8 cellular contexts compared by ENCODE assay signal in genomic region chr5:132867046-132867451, GRCh38. TPM values are rescaled to one million over a fixed set of nuclear protein-coding genes. Genes with fewer than 3 reads are reported as not detected.
DNase-seq lines count a peak whose midpoint lies in the region; ATAC-seq and TF ChIP-seq lines count a peak whose summit lies in the region.

No MANE protein-coding gene starts in this region.

- H3K4me3 ChIP-seq in DOHH2 (ENCODE audit: low read length), result peak overlapping the region; percentile 91
- peak overlapping the region; percentile 79 for H3K4me3 ChIP-seq in lower leg skin (ENCODE audit: low read depth, poor library complexity, severe bottlenecking)
- peak overlapping the region; percentile 73 to 85 for H3K4me3 ChIP-seq in uterus

- H3K4me2 ChIP-seq in DOHH2 (ENCODE audit: low read length), result peak overlapping the region; percentile 85

- peaks cover 31% of the 10 kb centered on the region for H3K79me2 ChIP-seq in DOHH2 (ENCODE audit: control insufficient read depth, low read length)

- H3K36me3 ChIP-seq in DOHH2 (ENCODE audit: control insufficient read depth, low read length) (peaks cover 49% of the 10 kb centered on the region), uterus (no peaks in the 10 kb centered on the region)

- no peak for DNase-seq in lower leg skin (ENCODE audit: low spot score in 2 of 2)
- DNase-seq in uterus, result no peak
- no peak for DNase-seq in DMS79 treated with DMSO at 0.1 percent for 48 hours (lab: John Stamatoyannopoulos, UW)
- DNase-seq in sciatic nerve (ENCODE audit: low spot score), result no peak
- no peak for DNase-seq in DMS153 treated with DMSO at 0.1 percent for 48 hours (lab: John Stamatoyannopoulos, UW; ENCODE audit: unreplicated experiment)

- intact Hi-C loops in lower leg skin (cut with DNase I; ENCODE audit: low total_unique reads), result no loop called here
- intact Hi-C loops in uterus (cut with DNase I; ENCODE audit: low total_unique reads), result no loop called here
- intact Hi-C loops in sciatic nerve (cut with DNase I), result no loop called here

- TF ChIP-seq CTCF in DOHH2 (IDR thresholded peaks at IDR 0.05; ENCODE audit: low read depth, low read length, poor library complexity, severe bottlenecking) (no peak), lower leg skin (IDR thresholded peaks at IDR 0.05) (no peak), uterus (IDR thresholded peaks at IDR 0.05) (no peak)

- no peaks in the 10 kb centered on the region for H3K9me3 ChIP-seq in DOHH2 (ENCODE audit: control insufficient read depth, insufficient read depth, low read length)
- no peaks in the 10 kb centered on the region for H3K9me3 ChIP-seq in uterus

- H3F3A ChIP-seq in DOHH2 (ENCODE audit: control insufficient read depth, insufficient read depth), result peaks cover 8% of the 10 kb centered on the region

- 0 to 4% (median 2%) methylated on average over 12 to 13 of the region's 13 CpGs for WGBS in adipose tissue, 3 donors
- WGBS in lower leg skin, 2 donors, result 0 to 2% methylated on average over 11 to 13 of the region's 13 CpGs

- 0 out of 2 replicates have a peak, but pooled peaks cover 6% of the 10 kb centered on the region for H4K20me1 ChIP-seq in DOHH2 (ENCODE audit: control insufficient read depth, insufficient read depth, low read depth, low read length)

- ATAC-seq in HG02885 (IDR thresholded peaks at IDR 0.05; ENCODE audit: poor library complexity, unreplicated experiment) (peak; percentile 15), sciatic nerve (no peak)

- no peaks in the 10 kb centered on the region for H3K9me2 ChIP-seq in DOHH2 (replicated peaks; ENCODE audit: control insufficient read depth, low read length)

- H3K4me1 ChIP-seq in DOHH2 (ENCODE audit: control insufficient read depth, low read length), result peaks cover 16% of the 10 kb centered on the region
- H3K4me1 ChIP-seq in uterus, result no peaks in the 10 kb centered on the region

- TF ChIP-seq POLR2A in lower leg skin (IDR thresholded peaks at IDR 0.05), result no peak
- no peak for TF ChIP-seq POLR2A in uterus (IDR thresholded peaks at IDR 0.05)

- peak overlapping the region; percentile 30 for H3K27ac ChIP-seq in DOHH2 (ENCODE audit: low read depth, low read length)
- peak overlapping the region; percentile 36 for H3K27ac ChIP-seq in adipose tissue (ENCODE audit: low read depth, low read length)
- H3K27ac ChIP-seq in uterus, result peak overlapping the region; percentile 94 to 97

- H3K27me3 ChIP-seq in DOHH2 (ENCODE audit: control insufficient read depth, low read length) (0 out of 2 replicates have a peak, but pooled peaks cover 2% of the 10 kb centered on the region), uterus (no peaks in the 10 kb centered on the region)

RNA-seq across cellular contexts. Expression of gene UQCRQ, which starts 0.6 kb away (rescaled TPM):
- polyA plus RNA-seq in adipose tissue, result 100 to 1,000 TPM; 171 to 396 (median 301) TPM
- total RNA-seq in lower leg skin (100 to 1,000 TPM in 2 of 4 donors, 10 to 100 TPM in 2; 56.0 to 122 (median 88.0) TPM), uterus (100 to 1,000 TPM in 2 of 4 donors, 10 to 100 TPM in 2; 30.5 to 196 (median 115) TPM), sciatic nerve (187 TPM)

RNA-seq across cellular contexts. Expression of gene GDF9, which starts 0.8 kb away (rescaled TPM):
- under 1 TPM; 0.11 to 0.63 (median 0.31) TPM for polyA plus RNA-seq in adipose tissue
- total RNA-seq in lower leg skin (under 1 TPM; 0.17 to 0.44 (median 0.36) TPM), uterus (1 to 10 TPM in 1 of 4 donors, under 1 TPM in 2, not detected in 1; 0.18 to 1.8 (median 0.62) TPM), sciatic nerve (0.40 TPM)

RNA-seq across cellular contexts. Expression of gene LEAP2, which starts 6.4 kb away (rescaled TPM):
- 1 to 10 TPM in 1 of 3 donors, under 1 TPM in 2; 0.68 to 1.1 (median 0.70) TPM for polyA plus RNA-seq in adipose tissue
- total RNA-seq in lower leg skin (1 to 10 TPM in 2 of 4 donors, under 1 TPM in 1, not detected in 1; 0.84 to 2.0 (median 1.8) TPM), uterus (1 to 10 TPM in 2 of 4 donors, under 1 TPM in 1, not detected in 1; 0.88 to 3.4 (median 1.1) TPM), sciatic nerve (2.9 TPM)

RNA-seq across cellular contexts. Expression of gene SHROOM1, which starts 36.6 kb away (rescaled TPM):
- 10 to 100 TPM in 1 of 3 donors, 1 to 10 TPM in 2; 7.1 to 12.6 (median 8.3) TPM for polyA plus RNA-seq in adipose tissue
- total RNA-seq in lower leg skin (1 to 10 TPM; 1.2 to 3.8 (median 2.2) TPM), uterus (10 to 100 TPM in 3 of 4 donors, 1 to 10 TPM in 1; 5.0 to 28.0 (median 12.3) TPM), sciatic nerve (33.3 TPM)

RNA-seq across cellular contexts. Expression of gene SOWAHA, which starts 53.9 kb away (rescaled TPM):
- 1 to 10 TPM in 1 of 3 donors, under 1 TPM in 2; 0.11 to 1.5 (median 0.74) TPM for polyA plus RNA-seq in adipose tissue
- total RNA-seq in lower leg skin, result 1 to 10 TPM in 1 of 4 donors, under 1 TPM in 3; 0.08 to 1.0 (median 0.79) TPM
- total RNA-seq in uterus, result under 1 TPM in 3 of 4 donors, not detected in 1; under 0.01 to 0.14 (median 0.12) TPM
- total RNA-seq in sciatic nerve, result 2.5 TPM

Comparison
In these comparisons a context has a peak if more than half of its experiments do, and no peak if none do; other contexts are left out.
1. H3K27ac ChIP-seq: peak in every context shown above with its lines; median percentile 96 in uterus; 36 in adipose tissue; 30 in DOHH2.